Comparison of ENCODE assay signal across 22 cellular contexts in the genomic region with DNA sequence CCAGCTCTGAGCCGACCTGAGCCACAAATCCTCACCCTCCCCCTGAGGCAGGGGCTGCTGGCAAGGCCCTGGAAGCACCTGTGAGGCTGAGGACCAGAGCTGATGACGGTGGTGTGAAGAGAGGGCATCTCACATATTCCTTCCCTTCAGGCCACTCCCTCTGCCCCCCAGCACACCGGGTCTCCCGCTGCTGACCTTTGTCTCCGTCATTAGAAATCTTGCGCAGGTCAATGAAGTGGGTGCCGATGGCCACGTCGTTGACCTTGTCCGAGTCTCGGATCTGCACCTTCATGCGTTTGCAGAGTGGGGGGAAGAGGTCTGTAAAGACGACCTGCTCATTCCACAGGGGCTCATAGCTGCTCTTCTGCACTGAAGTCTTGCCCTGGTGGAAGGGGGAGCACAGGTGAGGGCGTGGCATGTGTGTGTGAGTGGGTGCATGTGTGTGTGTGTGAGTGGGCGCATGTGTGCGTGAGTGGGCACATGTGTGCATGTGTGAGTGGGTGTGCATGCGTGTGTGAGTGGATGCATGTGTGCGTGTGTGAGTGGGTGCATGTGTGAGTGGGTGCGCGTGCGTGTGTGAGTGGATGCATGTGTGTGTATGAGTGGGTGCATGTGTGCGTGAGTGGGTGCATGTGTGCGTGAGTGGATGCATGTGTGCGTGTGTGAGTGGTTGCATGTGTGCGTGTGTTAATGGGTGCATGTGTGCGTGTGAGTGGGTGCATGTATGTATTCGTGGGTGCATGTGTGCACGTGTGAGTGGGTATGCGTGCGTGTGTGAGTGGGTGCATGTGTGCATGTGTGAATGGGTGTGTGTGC. TPM values are rescaled to one million over a fixed set of nuclear protein-coding genes. Genes with fewer than 3 reads are reported as not detected.
A peak's percentile ranks its signal among the peaks of the same experiment; 100 is the strongest.
DNase-seq lines count a peak whose midpoint lies in the region; ATAC-seq, FAIRE-seq and TF ChIP-seq lines count a peak whose summit lies in the region.
"Had no signal": no experiment of that assay in that cellular context is flagged by ENCODE, and none has a peak within 500 bp of the region (broad histone marks: within the 10 kb centered on the region; RNA-seq: fewer than 3 reads in every experiment).

No MANE protein-coding gene starts in this region.

- intact Hi-C loops in Right ventricle myocardium superior (cut with DNase I): no loop called here
- intact Hi-C loops in cardiac septum (cut with DNase I): no loop called here

- no peak for TF ChIP-seq CTCF in bronchial epithelial cell (IDR thresholded peaks at IDR 0.05; ENCODE audit: insufficient read depth, low read length, severe bottlenecking)
- no peak for TF ChIP-seq CTCF in neural crest cell (conservative IDR thresholded peaks at IDR 0.05)

- H3K4me3 ChIP-seq in bronchial epithelial cell (ENCODE audit: low read depth, low read length): no peak overlapping the region
- H3K4me3 ChIP-seq: BLaER1 treated with 17β-estradiol and CSF1 and Interleukin-3, amounts not matched to agents 10 nM and 100 nM had no signal

- H3K4me1 Mint-ChIP-seq in neural crest cell: peaks cover 7% of the 10 kb centered on the region

- peak; percentile 82 for FAIRE-seq in bronchial epithelial cell (lab: Jason Lieb, UNC)
- FAIRE-seq: A204.1, GM12892 had no signal

- no peaks in the 10 kb centered on the region for H3K36me3 Mint-ChIP-seq in neural crest cell (ENCODE audit: low read depth)
- H3K36me3 Mint-ChIP-seq: CD8-positive, alpha-beta memory T cell had no signal

- no peaks in the 10 kb centered on the region for H3K36me3 ChIP-seq in bronchial epithelial cell (ENCODE audit: control insufficient read depth, insufficient read depth, low read length)
- H3K36me3 ChIP-seq: BLaER1 treated with 17β-estradiol and CSF1 and Interleukin-3, amounts not matched to agents 10 nM and 100 nM had no signal

- no peaks in the 10 kb centered on the region for H3K9me3 Mint-ChIP-seq in neural crest cell
- H3K9me3 Mint-ChIP-seq: CD8-positive, alpha-beta memory T cell had no signal

- H3K27me3 ChIP-seq in bronchial epithelial cell (ENCODE audit: control insufficient read depth, insufficient read depth, low read length): no peaks in the 10 kb centered on the region
- H3K27me3 ChIP-seq: BLaER1 treated with 17β-estradiol and CSF1 and Interleukin-3, amounts not matched to agents 10 nM and 100 nM had no signal

- peak overlapping the region; percentile 31 for H3K27ac Mint-ChIP-seq in neural crest cell (ENCODE audit: unreplicated experiment)

- H3K4me3 Mint-ChIP-seq in neural crest cell: no peak overlapping the region
- H3K4me3 Mint-ChIP-seq: CD8-positive, alpha-beta memory T cell had no signal

- DNase-seq in Right ventricle myocardium superior (peak; percentile 37), cardiac septum (ENCODE audit: low spot score) (no peak), bronchial epithelial cell (ENCODE audit: low read depth) (no peak), neural crest cell (ENCODE audit: low read depth, low spot score) (no peak)
- DNase-seq: CD8-positive, alpha-beta memory T cell; GDM1; KBM-7; NCI-H1417 treated with DMSO at 0.1 percent for 48 hours; NCI-H2029; NCI-H2171 treated with DMSO at 0.1 percent for 48 hours; NCI-H446 treated with DMSO at 0.1 percent for 48 hours; NCI-H748 treated with DMSO at 0.1 percent for 48 hours; PC-3 had no signal

- H3K27me3 Mint-ChIP-seq in neural crest cell (ENCODE audit: low read depth): no peaks in the 10 kb centered on the region

- ATAC-seq in Right ventricle myocardium superior (ENCODE audit: poor library complexity) (no peak), GM18519 (IDR thresholded peaks at IDR 0.05; ENCODE audit: low FRiP score, unreplicated experiment) (no peak), GM19035 (IDR thresholded peaks at IDR 0.05; ENCODE audit: unreplicated experiment) (no peak), HG03280 (IDR thresholded peaks at IDR 0.05; ENCODE audit: unreplicated experiment) (no peak), HG03521 (IDR thresholded peaks at IDR 0.05; ENCODE audit: unreplicated experiment) (no peak)
- ATAC-seq: PC-3 had no signal

RNA-seq across cellular contexts. Expression of gene OTOF, which starts 4.5 kb away (rescaled TPM):
- total RNA-seq in Right ventricle myocardium superior (not detected), cardiac septum (not detected), bronchial epithelial cell (not detected in 2 replicates), neural crest cell (0.07 and 0.19 TPM in 2 replicates)
- total RNA-seq: H4, PC-3, SK-MEL-5 had no signal
